ENCODE assay signal across 17 cellular contexts in the genomic region with DNA sequence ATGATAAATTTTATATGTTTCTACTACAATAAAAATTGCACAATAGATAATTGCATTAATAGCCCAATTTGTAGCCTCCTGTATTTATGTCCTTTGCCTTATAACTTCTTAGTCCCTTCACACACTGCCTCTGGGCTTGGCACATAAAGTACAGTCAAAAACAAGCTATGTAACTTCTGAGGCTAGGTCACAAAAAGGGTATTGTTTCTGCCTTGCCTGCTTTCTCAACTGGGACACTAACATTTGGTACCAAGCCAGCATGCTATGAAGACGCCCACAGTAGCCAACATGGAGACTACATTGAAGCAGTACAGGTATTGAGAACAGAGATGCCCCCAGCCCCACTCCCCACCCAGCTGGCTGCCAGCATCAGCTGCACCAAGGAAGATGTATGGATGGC. TPM values are rescaled to one million over a fixed set of nuclear protein-coding genes. Genes with fewer than 3 reads are reported as not detected.
DNase-seq lines count a peak whose midpoint lies in the region; ATAC-seq and TF ChIP-seq lines count a peak whose summit lies in the region.
"Had no signal": no experiment of that assay in that cellular context is flagged by ENCODE, and none has a peak within 500 bp of the region (broad histone marks: within the 10 kb centered on the region; RNA-seq: fewer than 3 reads in every experiment).

No MANE protein-coding gene starts in this region.

- no peak for ATAC-seq in HG02938 (IDR thresholded peaks at IDR 0.05; ENCODE audit: unreplicated experiment)

- POLR2A ChIA-PET in activated CD4-positive, alpha-beta memory T cell treated with anti-CD3 and anti-CD28 coated beads, Interleukin-2, amount 10 ng/mL, durations not matched to agents 7 days and 5 days (lab: Charles Lee): no interaction called here

- DNase-seq in NCI-H1048 (lab: John Stamatoyannopoulos, UW): peak; percentile 8
- peak; percentile 64 for DNase-seq in medulla oblongata (ENCODE audit: extremely low spot score)
- no peak for DNase-seq in suprapubic skin (ENCODE audit: low spot score in 2 of 2)
- no peak for DNase-seq in activated CD4-positive, alpha-beta memory T cell treated with anti-CD3 and anti-CD28 coated beads, Interleukin-2, amount 10 ng/mL, durations not matched to agents 7 days and 5 days
- no peak for DNase-seq in NCI-H524 (lab: John Stamatoyannopoulos, UW)
- no peak for DNase-seq in central memory CD4-positive, alpha-beta T cell
- DNase-seq: ACHN; CD4-positive, alpha-beta T cell; GM23248; KBM-7; NCI-H1092; NCI-H2107; NCI-H226; NCI-H69 had no signal

- CTCF ChIA-PET in activated CD4-positive, alpha-beta memory T cell treated with anti-CD3 and anti-CD28 coated beads, Interleukin-2, amount 10 ng/mL, durations not matched to agents 7 days and 5 days (lab: Charles Lee): no interaction called here

- no peak overlapping the region for H3K4me3 ChIP-seq in suprapubic skin
- H3K4me3 ChIP-seq: GM23248 had no signal

- H3K9me3 Mint-ChIP-seq in activated CD4-positive, alpha-beta memory T cell treated with anti-CD3 and anti-CD28 coated beads, Interleukin-2, amount 10 ng/mL, durations not matched to agents 7 days and 5 days: no peaks in the 10 kb centered on the region
- H3K9me3 Mint-ChIP-seq: CD4-positive, alpha-beta T cell had no signal

- peaks cover 15% of the 10 kb centered on the region for H3K4me1 ChIP-seq in suprapubic skin

- no peak overlapping the region for H3K27ac Mint-ChIP-seq in activated CD4-positive, alpha-beta memory T cell treated with anti-CD3 and anti-CD28 coated beads, Interleukin-2, amount 10 ng/mL, durations not matched to agents 7 days and 5 days
- H3K27ac Mint-ChIP-seq: B cell; CD4-positive, alpha-beta T cell had no signal

- H3K4me1 Mint-ChIP-seq in activated CD4-positive, alpha-beta memory T cell treated with anti-CD3 and anti-CD28 coated beads, Interleukin-2, amount 10 ng/mL, durations not matched to agents 7 days and 5 days: no peaks in the 10 kb centered on the region
- H3K4me1 Mint-ChIP-seq: B cell had no signal

- H3K36me3 Mint-ChIP-seq in activated CD4-positive, alpha-beta memory T cell treated with anti-CD3 and anti-CD28 coated beads, Interleukin-2, amount 10 ng/mL, durations not matched to agents 7 days and 5 days (ENCODE audit: low read depth): no peaks in the 10 kb centered on the region

- no peak for TF ChIP-seq EP300 in suprapubic skin (IDR thresholded peaks at IDR 0.05)

- WGBS in suprapubic skin: 44% methylated on average over 1 of the region's 1 CpG

- TF ChIP-seq POLR2A in suprapubic skin (IDR thresholded peaks at IDR 0.05): no peak

- H3K27ac ChIP-seq in cingulate gyrus (ENCODE audit: low read depth, low read length) (peak overlapping the region; percentile 65), suprapubic skin (peak overlapping the region; percentile 84)
- H3K27ac ChIP-seq: GM23248 had no signal

- no peaks in the 10 kb centered on the region for H3K27me3 ChIP-seq in suprapubic skin

- peaks cover 5% of the 10 kb centered on the region for H3K27me3 Mint-ChIP-seq in activated CD4-positive, alpha-beta memory T cell treated with anti-CD3 and anti-CD28 coated beads, Interleukin-2, amount 10 ng/mL, durations not matched to agents 7 days and 5 days
- H3K27me3 Mint-ChIP-seq: CD4-positive, alpha-beta T cell had no signal

- H3K4me3 Mint-ChIP-seq in activated CD4-positive, alpha-beta memory T cell treated with anti-CD3 and anti-CD28 coated beads, Interleukin-2, amount 10 ng/mL, durations not matched to agents 7 days and 5 days: no peak overlapping the region
- H3K4me3 Mint-ChIP-seq: B cell; CD4-positive, alpha-beta T cell had no signal

- TF ChIP-seq CTCF in suprapubic skin (IDR thresholded peaks at IDR 0.05): no peak

- no peaks in the 10 kb centered on the region for H3K36me3 ChIP-seq in suprapubic skin

- H3K9me3 ChIP-seq in suprapubic skin: no peaks in the 10 kb centered on the region

RNA-seq across cellular contexts. Expression of gene SLC3A1, which starts 5.4 kb away (rescaled TPM):
- total RNA-seq in suprapubic skin: 1 to 10 TPM in 1 of 4 donors, under 1 TPM in 2, not detected in 1; 0.34 to 2.6 (median 0.39) TPM
- under 1 TPM; 0.15 to 0.18 TPM for total RNA-seq in activated CD4-positive, alpha-beta memory T cell treated with anti-CD3 and anti-CD28 coated beads, Interleukin-2, amount 10 ng/mL, durations not matched to agents 7 days and 5 days
- total RNA-seq: GM23248 had no signal

Comparison
In these comparisons a context has a peak if more than half of its experiments do, and no peak if none do; other contexts are left out.
1. DNase-seq: peak in NCI-H1048 (single experiment) and medulla oblongata (single experiment); none in suprapubic skin (0 of 2), activated CD4-positive, alpha-beta memory T cell treated with anti-CD3 and anti-CD28 coated beads, Interleukin-2, amount 10 ng/mL, durations not matched to agents 7 days and 5 days (single experiment), NCI-H524 (0 of 2) and central memory CD4-positive, alpha-beta T cell (single experiment).